28 cellular contexts compared by ENCODE assay signal in the genomic region with DNA sequence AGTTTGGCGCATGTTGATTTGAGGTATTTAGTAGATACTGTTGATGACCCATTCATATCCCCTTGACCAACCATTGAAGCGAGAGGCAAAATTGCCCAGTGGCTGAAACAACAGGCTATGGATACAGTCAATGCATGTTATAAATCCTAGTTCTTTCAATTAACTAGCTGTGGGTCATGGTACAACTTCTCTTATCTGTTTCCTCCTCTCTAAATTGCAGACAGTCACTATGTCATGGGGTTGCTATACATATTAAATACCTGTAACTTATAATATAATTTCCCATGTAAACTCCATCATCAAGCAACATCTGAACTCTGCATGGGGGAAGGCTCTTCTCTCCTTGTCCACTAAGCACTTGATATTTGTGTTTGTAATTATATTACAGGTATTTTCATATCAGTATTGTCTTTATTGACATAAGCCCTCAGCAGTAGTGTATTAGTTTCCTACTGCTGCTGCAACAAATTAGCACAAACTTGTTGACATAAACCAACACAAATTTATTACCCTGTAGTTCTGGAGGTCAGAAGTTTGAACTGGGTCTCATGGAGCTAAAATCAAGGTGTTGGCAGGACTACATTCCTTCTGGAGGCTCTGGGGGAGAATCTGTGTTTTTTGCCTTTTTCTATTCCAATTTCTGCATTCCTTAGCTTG.
"Had no signal": no experiment of that assay in that cellular context is flagged by ENCODE, and none has a peak within 500 bp of the region (broad histone marks: within the 10 kb centered on the region; RNA-seq: fewer than 3 reads in every experiment).

No MANE protein-coding gene starts in this region.

- H3K4me1 ChIP-seq: gastrocnemius medialis, left lung, lower lobe of right lung had no signal

- H3K9me3 ChIP-seq: esophagus squamous epithelium, gastrocnemius medialis, heart right ventricle, left lung, lower lobe of right lung had no signal

- H3K36me3 ChIP-seq: esophagus squamous epithelium, gastrocnemius medialis, heart right ventricle, left lung, lower lobe of right lung had no signal

- H3K9me3 Mint-ChIP-seq: immature natural killer cell had no signal

- H3K4me3 ChIP-seq: coronary artery, dorsolateral prefrontal cortex, esophagus squamous epithelium, gastrocnemius medialis, heart right ventricle, left lung, lower lobe of right lung had no signal

- H3K27ac ChIP-seq: coronary artery, dorsolateral prefrontal cortex, epithelial cell of prostate, esophagus squamous epithelium, gastrocnemius medialis, heart right ventricle, left lung, lower lobe of right lung had no signal

- H3K27ac Mint-ChIP-seq: immature natural killer cell, naive B cell had no signal

- DNase-seq: dermis blood vessel endothelial cell; dorsolateral prefrontal cortex; effector CD4-positive, alpha-beta T cell; effector memory CD4-positive, alpha-beta T cell; erythroblast; esophagus squamous epithelium; foreskin fibroblast; foreskin melanocyte; gastrocnemius medialis; glutamatergic neuron; head of caudate nucleus; heart right ventricle; hypothalamus; immature natural killer cell; islet precursor cell; kidney; kidney glomerular epithelial cell; left lung; left ventricle myocardium superior; lower lobe of right lung; mesenchymal stem cell; midbrain; naive B cell had no signal

- H3K27me3 ChIP-seq: dorsolateral prefrontal cortex, esophagus squamous epithelium, gastrocnemius medialis, heart right ventricle, left lung had no signal

- H3K4me1 Mint-ChIP-seq: immature natural killer cell had no signal

- ATAC-seq: esophagus mucosa, gastrocnemius medialis, heart right ventricle, left lung, left ventricle myocardium superior, lower lobe of right lung had no signal

- H3K27me3 Mint-ChIP-seq: naive B cell had no signal

- FAIRE-seq: colon, endometrium, kidney had no signal

- H3K4me3 Mint-ChIP-seq: immature natural killer cell, naive B cell had no signal
